1 cellular context compared by ENCODE assay signal in genomic region chr5:109900911-109901627, GRCh38.
TF ChIP-seq lines count a peak whose summit lies in the region.

No MANE protein-coding gene starts in this region.

TF ChIP-seq in HEK293, 187 proteins besides CTCF, POLR2A, EP300 and RAD21 (continued from another document and continues in another):
- TF ChIP-seq ZNF362 (tag by site-specific recombination; IDR thresholded peaks at IDR 0.05) (no peak), ZNF792 (tag by site-specific recombination; IDR thresholded peaks at IDR 0.05) (no peak), ZNF394 (tag by site-specific recombination; IDR thresholded peaks at IDR 0.05; ENCODE audit: borderline replicate concordance) (peak; percentile 47; the same call in 1 of the 2 replicates), GLI4 (tag by site-specific recombination; IDR thresholded peaks at IDR 0.05) (no peak), HIC1 (tag by site-specific recombination; IDR thresholded peaks at IDR 0.05) (peak; percentile 80), ZSCAN5A (tag by site-specific recombination; IDR thresholded peaks at IDR 0.05) (no peak), TCF7L2 (IDR thresholded peaks at IDR 0.05; ENCODE audit: borderline replicate concordance, low read depth, low read length) (no peak), ZBTB10 (tag by site-specific recombination; IDR thresholded peaks at IDR 0.05) (no peak), ZNF350 (tag by site-specific recombination; IDR thresholded peaks at IDR 0.05) (no peak), ZNF768 (tag by site-specific recombination; IDR thresholded peaks at IDR 0.05) (no peak), SP2 (tag by site-specific recombination; IDR thresholded peaks at IDR 0.05) (no peak), ZNF639 (tag by site-specific recombination; IDR thresholded peaks at IDR 0.05) (peak; percentile 71), KLF16 (tag by site-specific recombination; IDR thresholded peaks at IDR 0.05) (no peak), ZBTB26 (tag by site-specific recombination; optimal IDR thresholded peaks at IDR 0.05) (no peak), GLIS1 (tag by site-specific recombination; IDR thresholded peaks at IDR 0.05) (peak; percentile 86), REPIN1 (tag by site-specific recombination; IDR thresholded peaks at IDR 0.05; ENCODE audit: low read depth) (no peak), ZNF24 (tag by site-specific recombination; IDR thresholded peaks at IDR 0.05) (peak; percentile 93), ZNF292 (tag by site-specific recombination; IDR thresholded peaks at IDR 0.05; ENCODE audit: borderline replicate concordance, low read depth) (no peak), ZNF670 (tag by site-specific recombination; IDR thresholded peaks at IDR 0.05; ENCODE audit: low read depth) (no peak), ZNF274 (IDR thresholded peaks at IDR 0.05; ENCODE audit: low read length) (no peak), ZNF274 (tag by site-specific recombination; IDR thresholded peaks at IDR 0.05; ENCODE audit: borderline replicate concordance) (no peak), ZSCAN23 (tag by site-specific recombination; IDR thresholded peaks at IDR 0.05) (peak; percentile 83; the same call in 1 of the 2 replicates), KLF10 (tag by site-specific recombination; IDR thresholded peaks at IDR 0.05) (no peak), ZNF132 (tag by site-specific recombination; IDR thresholded peaks at IDR 0.05; ENCODE audit: borderline replicate concordance) (no peak), PRDM10 (tag by site-specific recombination; IDR thresholded peaks at IDR 0.05) (peak; percentile 46), PBX3 (CRISPR knock-in tag; IDR thresholded peaks at IDR 0.05) (no peak), ZSCAN18 (tag by site-specific recombination; IDR thresholded peaks at IDR 0.05) (no peak), YY2 (tag by site-specific recombination; IDR thresholded peaks at IDR 0.05) (no peak), ZNF202 (tag by site-specific recombination; IDR thresholded peaks at IDR 0.05; ENCODE audit: borderline replicate concordance) (no peak), ZNF600 (tag by site-specific recombination; IDR thresholded peaks at IDR 0.05) (0 out of 2 replicates have a peak, but pooled peaks have one; percentile 30), ZNF747 (tag by site-specific recombination; IDR thresholded peaks at IDR 0.05) (no peak), INSM2 (tag by site-specific recombination; IDR thresholded peaks at IDR 0.05) (peak; percentile 76), ZNF10 (tag by site-specific recombination; IDR thresholded peaks at IDR 0.05) (0 out of 2 replicates have a peak, but pooled peaks have one; percentile 39), ZFP69B (tag by site-specific recombination; IDR thresholded peaks at IDR 0.05) (no peak), ZNF571 (tag by site-specific recombination; IDR thresholded peaks at IDR 0.05) (no peak), PRDM4 (tag by site-specific recombination; IDR thresholded peaks at IDR 0.05) (no peak), SP3 (tag by site-specific recombination; IDR thresholded peaks at IDR 0.05) (peak; percentile 43; the same call in 1 of the 2 replicates), ZNF777 (tag by site-specific recombination; IDR thresholded peaks at IDR 0.05; ENCODE audit: borderline replicate concordance) (no peak), ZEB2 (tag by site-specific recombination; IDR thresholded peaks at IDR 0.05) (peak; percentile 73)
